7 cellular contexts compared by ENCODE assay signal in genomic region chr14:58339664-58340063, GRCh38. TPM values are rescaled to one million over a fixed set of nuclear protein-coding genes. Genes with fewer than 3 reads are reported as not detected.
"Had no signal": no experiment of that assay in that cellular context is flagged by ENCODE, and none has a peak within 500 bp of the region (broad histone marks: within the 10 kb centered on the region; RNA-seq: fewer than 3 reads in every experiment).

No MANE protein-coding gene starts in this region.

RNA-seq across cellular contexts. Expression of gene TOMM20L, which starts 56.1 kb away (rescaled TPM):
- total RNA-seq: activated CD8-positive, alpha-beta T cell treated with anti-CD3 and anti-CD28 coated beads, Interleukin-2, amount 10 ng/mL, durations not matched to agents 7 days and 5 days; activated T-helper 1 cell treated with anti-CD3 and anti-CD28 coated beads, Interleukin-12 subunit alpha, Interleukin-12 subunit beta, Interleukin-2, Interleukin-4 antibody, amounts not matched to agents 30 ng/mL and 10 ng/mL and 1 ng/mL, durations not matched to agents 14 hours and 24 hours and 36 hours; aorta; bronchial epithelial cell; chondrocyte; MCF 10A; Right ventricle myocardium inferior had no signal
